Comparison of ENCODE assay signal across 15 cellular contexts in the genomic region with DNA sequence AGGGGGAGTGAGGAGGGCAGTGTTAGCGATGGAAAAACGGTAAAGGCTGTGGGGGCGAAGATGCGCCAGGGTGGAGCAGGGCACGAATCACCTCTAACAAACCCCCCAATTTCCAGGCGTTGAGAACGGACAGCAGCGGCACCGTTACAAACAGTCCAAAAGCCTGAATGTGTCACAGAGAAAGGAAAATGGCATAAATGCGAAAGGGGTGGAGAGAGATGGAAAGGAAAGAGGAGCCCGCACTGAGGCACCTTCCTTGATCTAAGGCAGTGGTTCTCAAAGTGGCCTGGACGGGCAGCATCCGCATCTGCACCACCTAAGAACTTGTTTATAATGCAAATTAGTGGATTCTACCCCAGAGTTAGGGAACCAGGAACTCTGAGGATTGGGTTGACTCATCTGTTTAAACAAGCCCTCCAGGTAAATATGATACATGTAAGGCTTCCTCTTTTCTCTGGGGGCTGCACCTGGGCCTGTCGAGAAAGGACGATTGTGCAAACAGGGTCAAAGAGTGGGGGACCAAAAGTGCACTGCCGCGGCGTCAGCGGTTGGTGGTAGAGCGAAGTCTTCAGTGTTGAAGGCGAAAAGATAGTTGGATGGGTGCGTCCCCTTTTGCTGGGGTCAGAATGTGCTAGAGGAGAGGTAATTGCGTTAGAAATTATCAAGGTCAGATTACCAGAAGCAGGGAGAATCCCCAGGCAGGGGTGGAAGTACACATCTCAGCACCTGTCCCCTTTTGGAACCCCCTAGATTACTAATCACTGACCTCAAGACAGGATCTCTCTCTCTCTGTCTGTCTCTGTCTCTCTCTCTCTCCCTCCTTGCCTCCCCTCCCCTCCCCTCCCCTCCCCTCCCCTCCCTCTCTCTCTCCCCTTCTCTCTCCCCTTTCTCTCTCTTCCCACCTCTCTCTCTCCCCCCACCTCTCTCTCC. TPM values are rescaled to one million over a fixed set of nuclear protein-coding genes. Genes with fewer than 3 reads are reported as not detected.
A peak's percentile ranks its signal among the peaks of the same experiment; 100 is the strongest.
DNase-seq lines count a peak whose midpoint lies in the region; ATAC-seq and TF ChIP-seq lines count a peak whose summit lies in the region.
"Had no signal": no experiment of that assay in that cellular context is flagged by ENCODE, and none has a peak within 500 bp of the region (broad histone marks: within the 10 kb centered on the region; RNA-seq: fewer than 3 reads in every experiment).

No MANE protein-coding gene starts in this region.

- H3K9me3 ChIP-seq in ectodermal cell (ENCODE audit: control insufficient read depth, low read length) (no peaks in the 10 kb centered on the region), neural cell (ENCODE audit: low read length) (no peaks in the 10 kb centered on the region), mucosa of descending colon (no peaks in the 10 kb centered on the region)

- no peak for TF ChIP-seq RAD21 in neural cell (conservative IDR thresholded peaks at IDR 0.05)

- no peak overlapping the region for H2AFZ ChIP-seq in neural cell (ENCODE audit: low read depth, low read length)

- H3K27ac ChIP-seq in ectodermal cell (ENCODE audit: insufficient read depth, low read depth, low read length, poor library complexity, severe bottlenecking) (no peak overlapping the region), neural cell (ENCODE audit: low read length) (no peak overlapping the region)

- no peak for TF ChIP-seq EP300 in neural cell (conservative IDR thresholded peaks at IDR 0.05; ENCODE audit: poor library complexity, severe bottlenecking)

- peak overlapping the region; percentile 51 for H3K4me3 ChIP-seq in ectodermal cell (ENCODE audit: insufficient read depth, low read depth, low read length)
- H3K4me3 ChIP-seq in neural cell (ENCODE audit: low read length), result peak overlapping the region; percentile 93
- no peak overlapping the region for H3K4me3 ChIP-seq in mucosa of descending colon
- H3K4me3 ChIP-seq: K562 had no signal

- peaks cover 44% of the 10 kb centered on the region for H3K27me3 ChIP-seq in ectodermal cell (ENCODE audit: control insufficient read depth, insufficient read depth, low read length, poor library complexity, severe bottlenecking)
- H3K27me3 ChIP-seq in neural cell (ENCODE audit: insufficient read depth, low read depth, low read length), result peaks cover 24% of the 10 kb centered on the region

- DNase-seq in ELF-1 (ENCODE audit: low read depth, low spot score), result peak; percentile 9
- DNase-seq in NCI-H2107 treated with DMSO at 0.1 percent for 48 hours (lab: John Stamatoyannopoulos, UW; ENCODE audit: unreplicated experiment), result peak; percentile 77
- DNase-seq in erythroblast (lab: John Stamatoyannopoulos, UW), result no peak
- no peak for DNase-seq in mucosa of descending colon
- DNase-seq: amniotic stem cell; CD4-positive, alpha-beta T cell; NCI-H446 treated with DMSO at 0.1 percent for 48 hours had no signal

- ATAC-seq in HG03571 (IDR thresholded peaks at IDR 0.05; ENCODE audit: unreplicated experiment), result no peak
- no peak for ATAC-seq in mucosa of descending colon
- no peak for ATAC-seq in GM18907 (IDR thresholded peaks at IDR 0.05; ENCODE audit: unreplicated experiment)
- ATAC-seq: stimulated activated memory B cell treated with anti-CD40 and anti-IgM and Interleukin-4, amounts not matched to agents 10 μg/mL and 1 μg/mL and 100 μg/mL, for 72 hours had no signal

- H3F3A ChIP-seq in neural cell (ENCODE audit: insufficient read depth, low read length, poor library complexity, severe bottlenecking), result no peaks in the 10 kb centered on the region

- TF ChIP-seq CTCF in neural cell (IDR thresholded peaks at IDR 0.05; ENCODE audit: poor library complexity, severe bottlenecking) (no peak), mucosa of descending colon (IDR thresholded peaks at IDR 0.05) (no peak)

- H4K20me1 ChIP-seq in neural cell (ENCODE audit: insufficient read depth), result no peaks in the 10 kb centered on the region

- H3K36me3 ChIP-seq in ectodermal cell (ENCODE audit: control insufficient read depth, insufficient read depth, low read length) (no peaks in the 10 kb centered on the region), neural cell (ENCODE audit: insufficient read depth, low read length) (no peaks in the 10 kb centered on the region), mucosa of descending colon (ENCODE audit: low read depth) (no peaks in the 10 kb centered on the region)

- intact Hi-C loops in mucosa of descending colon (cut with DNase I, micrococcal nuclease), result no loop called here

- H3K9me2 ChIP-seq in neural cell (ENCODE audit: insufficient read depth, low read length), result no peaks in the 10 kb centered on the region

- no peak for TF ChIP-seq POLR2A in erythroblast (IDR thresholded peaks at IDR 0.05; ENCODE audit: low read length)

- H3K79me2 ChIP-seq in neural cell (replicated peaks; ENCODE audit: insufficient read depth, low read length), result no peaks in the 10 kb centered on the region

- H3K9ac ChIP-seq in neural cell (ENCODE audit: low read length), result peak overlapping the region; percentile 64

- H3K4me2 ChIP-seq in neural cell (ENCODE audit: low read length), result peak overlapping the region; percentile 66

- H3K4me1 ChIP-seq in ectodermal cell (ENCODE audit: control insufficient read depth, insufficient read depth, low read length) (peaks cover 4% of the 10 kb centered on the region), mucosa of descending colon (ENCODE audit: low read depth) (no peaks in the 10 kb centered on the region)

- 8 to 12% methylated on average over 23 of the region's 23 CpGs for WGBS in ectodermal cell, 2 experiments

TF ChIP-seq in neural cell, 6 proteins besides CTCF, POLR2A, EP300 and RAD21:
- TF ChIP-seq EZH2 (IDR thresholded peaks at IDR 0.05; ENCODE audit: borderline replicate concordance, insufficient read depth, low read length, poor library complexity, severe bottlenecking) (no peak), TAF1 (IDR thresholded peaks at IDR 0.05; ENCODE audit: low read depth) (no peak), SMC3 (conservative IDR thresholded peaks at IDR 0.05; ENCODE audit: poor library complexity) (no peak), POLR2AphosphoS5 (IDR thresholded peaks at IDR 0.05) (no peak), MXI1 (conservative IDR thresholded peaks at IDR 0.05; ENCODE audit: poor library complexity, severe bottlenecking) (no peak)
- TF ChIP-seq, protein P1, sequence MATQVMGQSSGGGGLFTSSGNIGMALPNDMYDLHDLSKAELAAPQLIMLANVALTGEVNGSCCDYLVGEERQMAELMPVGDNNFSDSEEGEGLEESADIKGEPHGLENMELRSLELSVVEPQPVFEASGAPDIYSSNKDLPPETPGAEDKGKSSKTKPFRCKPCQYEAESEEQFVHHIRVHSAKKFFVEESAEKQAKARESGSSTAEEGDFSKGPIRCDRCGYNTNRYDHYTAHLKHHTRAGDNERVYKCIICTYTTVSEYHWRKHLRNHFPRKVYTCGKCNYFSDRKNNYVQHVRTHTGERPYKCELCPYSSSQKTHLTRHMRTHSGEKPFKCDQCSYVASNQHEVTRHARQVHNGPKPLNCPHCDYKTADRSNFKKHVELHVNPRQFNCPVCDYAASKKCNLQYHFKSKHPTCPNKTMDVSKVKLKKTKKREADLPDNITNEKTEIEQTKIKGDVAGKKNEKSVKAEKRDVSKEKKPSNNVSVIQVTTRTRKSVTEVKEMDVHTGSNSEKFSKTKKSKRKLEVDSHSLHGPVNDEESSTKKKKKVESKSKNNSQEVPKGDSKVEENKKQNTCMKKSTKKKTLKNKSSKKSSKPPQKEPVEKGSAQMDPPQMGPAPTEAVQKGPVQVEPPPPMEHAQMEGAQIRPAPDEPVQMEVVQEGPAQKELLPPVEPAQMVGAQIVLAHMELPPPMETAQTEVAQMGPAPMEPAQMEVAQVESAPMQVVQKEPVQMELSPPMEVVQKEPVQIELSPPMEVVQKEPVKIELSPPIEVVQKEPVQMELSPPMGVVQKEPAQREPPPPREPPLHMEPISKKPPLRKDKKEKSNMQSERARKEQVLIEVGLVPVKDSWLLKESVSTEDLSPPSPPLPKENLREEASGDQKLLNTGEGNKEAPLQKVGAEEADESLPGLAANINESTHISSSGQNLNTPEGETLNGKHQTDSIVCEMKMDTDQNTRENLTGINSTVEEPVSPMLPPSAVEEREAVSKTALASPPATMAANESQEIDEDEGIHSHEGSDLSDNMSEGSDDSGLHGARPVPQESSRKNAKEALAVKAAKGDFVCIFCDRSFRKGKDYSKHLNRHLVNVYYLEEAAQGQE (IDR thresholded peaks at IDR 0.05; ENCODE audit: borderline replicate concordance), result no peak

RNA-seq across cellular contexts. Expression of gene KCNH5, which starts 1.3 kb away (rescaled TPM):
- polyA plus RNA-seq in ectodermal cell (2013, experiment 1 of 4), result 2.9 TPM
- 4.1 TPM for polyA plus RNA-seq in ectodermal cell (2013, experiment 2 of 4)
- 3.1 TPM for polyA plus RNA-seq in ectodermal cell (2013, experiment 3 of 4)
- polyA plus RNA-seq in ectodermal cell (2013, experiment 4 of 4), result 3.3 TPM
- polyA plus RNA-seq in neural cell, result 0.68 and 0.95 TPM in 2 replicates
- 4.1 and 4.9 TPM in 2 replicates for polyA minus RNA-seq in neural cell
- under 1 TPM in 1 of 3 donors, not detected in 2; 0.28 TPM for total RNA-seq in mucosa of descending colon
- total RNA-seq: CD4-positive, alpha-beta T cell; epithelial cell of proximal tubule; kidney had no signal

Comparison
In these comparisons a context has a peak if more than half of its experiments do, and no peak if none do; other contexts are left out.
1. DNase-seq: peak in ELF-1 (single experiment) and NCI-H2107 treated with DMSO at 0.1 percent for 48 hours (single experiment); none in erythroblast (0 of 2) and mucosa of descending colon (0 of 3).